In genomic region chr12:49793620-49794019, GRCh38 we compare ENCODE assay signal across 1 cellular context.
TF ChIP-seq lines count a peak whose summit lies in the region.

No MANE protein-coding gene starts in this region.

TF ChIP-seq in IMR-90, 13 proteins besides CTCF, POLR2A, EP300 and RAD21 (continued from another document):
- no peak for TF ChIP-seq ELK1 (IDR thresholded peaks at IDR 0.05; ENCODE audit: borderline replicate concordance, low read depth, low read length)
- TF ChIP-seq BHLHE40 (IDR thresholded peaks at IDR 0.05; ENCODE audit: low read depth, low read length), result no peak
- TF ChIP-seq RCOR1 (IDR thresholded peaks at IDR 0.05; ENCODE audit: insufficient replicate concordance, low read length), result no peak
- no peak for TF ChIP-seq MAZ (IDR thresholded peaks at IDR 0.05; ENCODE audit: borderline replicate concordance, low read depth, low read length)
